30 cellular contexts compared by ENCODE assay signal in the genomic region with DNA sequence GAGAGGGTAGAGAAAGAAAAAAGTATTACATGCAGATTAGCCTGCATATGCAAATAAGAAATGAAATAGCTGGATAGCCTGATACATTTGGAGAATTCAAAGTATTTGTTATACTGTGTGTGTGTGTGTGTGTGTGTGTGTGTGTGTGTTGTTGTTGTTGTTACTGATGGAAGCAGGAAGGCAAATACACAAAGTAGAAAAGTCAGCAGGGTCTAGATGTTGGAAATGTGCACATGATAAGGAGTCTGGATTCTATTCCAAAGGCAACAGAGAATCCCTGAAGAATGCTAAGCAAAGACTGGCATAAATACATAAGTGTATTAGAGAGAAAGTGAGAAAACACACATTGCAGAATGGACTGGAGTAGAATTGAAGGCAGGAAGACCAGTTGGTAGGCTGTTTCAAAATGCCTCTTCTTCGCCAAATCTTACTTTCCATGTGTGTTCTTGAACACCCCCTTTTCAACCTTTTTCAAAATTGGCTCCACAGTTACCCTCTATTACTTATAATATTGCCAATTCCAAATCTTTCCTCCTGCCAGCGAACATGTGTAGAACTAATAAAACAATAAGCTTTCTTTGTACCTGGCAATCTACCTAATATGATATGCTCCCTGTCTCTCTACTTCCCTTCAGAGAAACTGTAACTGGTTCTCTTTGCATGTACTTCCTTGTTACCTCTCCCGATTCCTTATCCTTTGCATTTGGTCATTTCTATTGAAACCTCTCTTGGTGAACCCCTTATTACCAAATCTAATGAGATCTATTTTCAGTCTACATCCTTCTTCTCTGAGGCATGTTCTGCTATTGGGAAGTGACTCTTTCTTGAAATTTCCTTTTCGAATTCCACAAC. TPM values are rescaled to one million over a fixed set of nuclear protein-coding genes. Genes with fewer than 3 reads are reported as not detected.
DNase-seq lines count a peak whose midpoint lies in the region; ATAC-seq, FAIRE-seq and TF ChIP-seq lines count a peak whose summit lies in the region.
"Had no signal": no experiment of that assay in that cellular context is flagged by ENCODE, and none has a peak within 500 bp of the region (broad histone marks: within the 10 kb centered on the region; RNA-seq: fewer than 3 reads in every experiment).

No MANE protein-coding gene starts in this region.

- no peak overlapping the region; the same call in 1 of the 2 replicates for H4K5ac ChIP-seq in IMR-90 (ENCODE audit: low read depth, low read length)

- peaks cover 8 to 44% of the 10 kb centered on the region in 2 experiments for H3K79me1 ChIP-seq in IMR-90 (ENCODE audit: low read depth in 1 of 2, low read length in 2 of 2)

- no peaks in the 10 kb centered on the region for H3K9me3 Mint-ChIP-seq in astrocyte (ENCODE audit: unreplicated experiment)
- H3K9me3 Mint-ChIP-seq: activated T-cell treated with anti-CD3 and anti-CD28 coated beads, Interleukin-2, amount 50 U/mL, for 72 hours; stimulated activated naive CD8-positive, alpha-beta T cell treated with anti-CD3 and anti-CD28 coated beads, Interleukin-15, amount 100 ng/mL, for 72 hours had no signal

- DNase-seq in IMR-90 (no peak), astrocyte (ENCODE audit: low read depth) (no peak), uterus (no peak), NCI-H1092 treated with DMSO at 0.1 percent for 48 hours (lab: John Stamatoyannopoulos, UW) (no peak), glomerular visceral epithelial cell (ENCODE audit: extremely low spot score) (no peak)
- DNase-seq: activated CD4-positive, alpha-beta T cell treated with anti-CD3 and anti-CD28 coated beads, Interleukin-2, amount 50 U/mL, for 4 hours; activated CD4-positive, CD25-positive, alpha-beta regulatory T cell; activated naive CD4-positive, alpha-beta T cell; activated T-cell treated with anti-CD3 and anti-CD28 coated beads, Interleukin-2, amount 50 U/mL, for 72 hours; adrenal gland; effector CD4-positive, alpha-beta T cell; hippocampal formation; mesenchymal stem cell; naive B cell; NCI-H1694; NCI-H2171 treated with DMSO at 0.1 percent for 48 hours; NCI-H524 treated with DMSO at 0.1 percent for 48 hours; nucleus accumbens; SHP77; stimulated activated CD8-positive, alpha-beta memory T cell treated with anti-CD3 and anti-CD28 coated beads, Interleukin-4, amount 100 ng/mL, for 48 hours; stimulated activated naive CD8-positive, alpha-beta T cell treated with anti-CD3 and anti-CD28 coated beads, Interleukin-15, amount 100 ng/mL, for 72 hours; SW 1271 had no signal

- ATAC-seq in IMR-90 (ENCODE audit: low read depth) (no peak), GM21447 (IDR thresholded peaks at IDR 0.05; ENCODE audit: unreplicated experiment) (no peak)
- ATAC-seq: activated T-cell treated with anti-CD3 and anti-CD28 coated beads, Interleukin-2, amount 50 U/mL, for 72 hours; HCT116; Panc1; stimulated activated naive CD8-positive, alpha-beta T cell treated with anti-CD3 and anti-CD28 coated beads, Interleukin-15, amount 100 ng/mL, for 72 hours had no signal

- peaks cover 8% of the 10 kb centered on the region; the same call in 1 of the 2 replicates for H3K9me1 ChIP-seq in IMR-90 (ENCODE audit: insufficient read depth, low read length)

- H2AK5ac ChIP-seq in IMR-90 (ENCODE audit: low read depth, low read length), result peak overlapping the region; percentile 65; the same call in 1 of the 2 replicates

- TF ChIP-seq CTCF in IMR-90 (conservative IDR thresholded peaks at IDR 0.05; ENCODE audit: low read depth, low read length), result no peak
- TF ChIP-seq CTCF in astrocyte (IDR thresholded peaks at IDR 0.05; ENCODE audit: insufficient read depth, low read depth, low read length), result no peak
- no peak for TF ChIP-seq CTCF in neutrophil (IDR thresholded peaks at IDR 0.05)
- TF ChIP-seq CTCF in uterus (IDR thresholded peaks at IDR 0.05), result no peak

- peak; percentile 20 for FAIRE-seq in astrocyte (lab: Jason Lieb, UNC)
- FAIRE-seq: D721Med, GM18507 had no signal

- CTCF ChIA-PET in IMR-90 (lab: Yijun Ruan, JAX), result interaction anchor here (0.5 kb wide), 1 partner anchor 40 kb away, joined by 5 read pairs; no protein-coding TSS in a partner anchor

- H2BK20ac ChIP-seq in IMR-90 (ENCODE audit: low read depth, low read length), result 0 out of 2 replicates have a peak overlapping the region, but pooled peaks have one; percentile 29

- peak overlapping the region; percentile 13; the same call in 1 of the 2 replicates for H3K14ac ChIP-seq in IMR-90 (replicated peaks; ENCODE audit: low read depth, low read length)

- H2AK9ac ChIP-seq in IMR-90 (replicated peaks; ENCODE audit: low read depth, low read length, poor library complexity), result no peak overlapping the region

- H4K20me1 ChIP-seq in IMR-90 (ENCODE audit: insufficient read depth, low read length) (no peaks in the 10 kb centered on the region), astrocyte (ENCODE audit: insufficient read depth, low read length) (no peaks in the 10 kb centered on the region)

- H2AFZ ChIP-seq in IMR-90 (replicated peaks; ENCODE audit: low read length, poor library complexity) (no peak overlapping the region), astrocyte (ENCODE audit: low read depth, low read length) (no peak overlapping the region)

- no peak for TF ChIP-seq POLR2A in IMR-90 (IDR thresholded peaks at IDR 0.05; ENCODE audit: low read depth, low read length)
- TF ChIP-seq POLR2A in uterus (IDR thresholded peaks at IDR 0.05), result no peak

- no peak overlapping the region for H2BK120ac ChIP-seq in IMR-90 (ENCODE audit: low read depth, low read length)

- H3K27ac Mint-ChIP-seq in astrocyte (ENCODE audit: unreplicated experiment), result no peak overlapping the region
- H3K27ac Mint-ChIP-seq: activated T-cell treated with anti-CD3 and anti-CD28 coated beads, Interleukin-2, amount 50 U/mL, for 72 hours had no signal

- no peak overlapping the region for H3K56ac ChIP-seq in IMR-90 (ENCODE audit: extremely low read depth, insufficient read depth, low read length)

- H3K27me3 ChIP-seq in IMR-90 (ENCODE audit: control insufficient read depth, insufficient read depth, low read length), result no peaks in the 10 kb centered on the region
- no peaks in the 10 kb centered on the region for H3K27me3 ChIP-seq in astrocyte (ENCODE audit: insufficient read depth, low read length)
- H3K27me3 ChIP-seq in neutrophil, result peaks cover 48% of the 10 kb centered on the region
- no peaks in the 10 kb centered on the region for H3K27me3 ChIP-seq in uterus
- H3K27me3 ChIP-seq: adrenal gland had no signal

- H3K36me3 Mint-ChIP-seq in astrocyte (ENCODE audit: low read depth, unreplicated experiment), result no peaks in the 10 kb centered on the region
- H3K36me3 Mint-ChIP-seq: naive B cell had no signal

- no TSS peak for BruUV-seq in IMR-90 (replicated peaks; lab: Mats Ljungman, UMichigan)

- H3K36me3 ChIP-seq in IMR-90 (ENCODE audit: control insufficient read depth, insufficient read depth, low read length), result no peaks in the 10 kb centered on the region; the same call in 1 of the 2 replicates
- H3K36me3 ChIP-seq in astrocyte (ENCODE audit: insufficient read depth, low read length), result no peaks in the 10 kb centered on the region
- no peaks in the 10 kb centered on the region for H3K36me3 ChIP-seq in neutrophil
- no peaks in the 10 kb centered on the region for H3K36me3 ChIP-seq in uterus
- H3K36me3 ChIP-seq: adrenal gland had no signal

- in situ Hi-C loops in IMR-90 (cut with MboI; ENCODE audit: low sequenced_read_pairs), result loop anchor here (5.0 to 25.0 kb wide), 2 partner anchors 83 to 343 kb away; a partner anchor contains a TSS

- H3K4me1 Mint-ChIP-seq in astrocyte (ENCODE audit: low read depth, unreplicated experiment), result peaks cover 29% of the 10 kb centered on the region

- peak overlapping the region; percentile 38 for H2BK5ac ChIP-seq in IMR-90 (ENCODE audit: low read depth, low read length, poor library complexity, severe bottlenecking)

- no peak overlapping the region for H3K4me3 Mint-ChIP-seq in astrocyte (ENCODE audit: unreplicated experiment)
- H3K4me3 Mint-ChIP-seq: activated T-cell treated with anti-CD3 and anti-CD28 coated beads, Interleukin-2, amount 50 U/mL, for 72 hours; naive B cell; stimulated activated naive CD8-positive, alpha-beta T cell treated with anti-CD3 and anti-CD28 coated beads, Interleukin-15, amount 100 ng/mL, for 72 hours had no signal

- no peak overlapping the region; the same call in 1 of the 2 replicates for H4K91ac ChIP-seq in IMR-90 (ENCODE audit: insufficient read depth, low read depth, low read length)

- peak overlapping the region; percentile 39; the same call in 1 of the 2 replicates for H3K23ac ChIP-seq in IMR-90 (ENCODE audit: low read depth, low read length)

- TF ChIP-seq RAD21 in IMR-90 (IDR thresholded peaks at IDR 0.05; ENCODE audit: low read length), result no peak

- peaks cover 7% of the 10 kb centered on the region for H3K4me1 ChIP-seq in IMR-90 (ENCODE audit: control insufficient read depth, insufficient read depth, low read length)
- peaks cover 5% of the 10 kb centered on the region for H3K4me1 ChIP-seq in astrocyte (ENCODE audit: insufficient read depth, low read length)
- peaks cover 30 to 43% of the 10 kb centered on the region in 2 experiments for H3K4me1 ChIP-seq in neutrophil (ENCODE audit: control insufficient read depth in 1 of 2, insufficient read depth in 1 of 2, low read depth in 1 of 2, low read length in 1 of 2)
- H3K4me1 ChIP-seq in uterus, result peaks cover 0 to 8% of the 10 kb centered on the region in 2 donors

- 100% methylated on average over 1 of the region's 4 CpGs; no CpG with 5 or more reads in 1 of the 2 experiments for WGBS in IMR-90 (ENCODE audit: extremely low coverage in 2 of 2, insufficient read length in 1 of 2), 2 experiments

- intact Hi-C loops in IMR-90 (cut with micrococcal nuclease), result no loop called here
- intact Hi-C loops in uterus (cut with DNase I; ENCODE audit: low total_unique reads), result no loop called here

- H3K4ac ChIP-seq in IMR-90 (ENCODE audit: low read depth, low read length), result peak overlapping the region; percentile 31; the same call in 1 of the 2 replicates

- H3K18ac ChIP-seq in IMR-90 (ENCODE audit: low read depth, low read length), result peak overlapping the region; percentile 50; the same call in 1 of the 2 replicates

- no peak overlapping the region for H3K27ac ChIP-seq in IMR-90 (ENCODE audit: insufficient read depth, low read length)
- H3K27ac ChIP-seq in astrocyte (ENCODE audit: low read depth, low read length), result no peak overlapping the region
- peak overlapping the region; percentile 75 for H3K27ac ChIP-seq in neutrophil
- H3K27ac ChIP-seq in uterus, result peak overlapping the region; percentile 81 to 96
- H3K27ac ChIP-seq: adrenal gland, C4-2B, skin epidermis had no signal

- H3K9me3 ChIP-seq in IMR-90 (ENCODE audit: control insufficient read depth, insufficient read depth, low read length), result no peaks in the 10 kb centered on the region
- no peaks in the 10 kb centered on the region for H3K9me3 ChIP-seq in astrocyte (ENCODE audit: insufficient read depth, low read depth, low read length)
- H3K9me3 ChIP-seq in neutrophil, result no peaks in the 10 kb centered on the region
- H3K9me3 ChIP-seq in uterus, result no peaks in the 10 kb centered on the region
- H3K9me3 ChIP-seq: adrenal gland had no signal

- H3K4me2 ChIP-seq in IMR-90 (ENCODE audit: low read depth, low read length) (peak overlapping the region; percentile 39; the same call in 1 of the 2 replicates), astrocyte (ENCODE audit: low read length) (no peak overlapping the region)

- no peaks in the 10 kb centered on the region for H3K27me3 Mint-ChIP-seq in astrocyte (ENCODE audit: low read depth, unreplicated experiment)

- POLR2A ChIA-PET in IMR-90 (lab: Charles Lee; ENCODE audit: unreplicated experiment), result no interaction called here

- no peak overlapping the region for H3K4me3 ChIP-seq in IMR-90 (ENCODE audit: insufficient read depth, low read depth, low read length)
- H3K4me3 ChIP-seq in astrocyte (ENCODE audit: insufficient read depth, low read depth, low read length), result no peak overlapping the region
- no peak overlapping the region for H3K4me3 ChIP-seq in neutrophil (ENCODE audit: low read depth in 1 of 2, low read length in 1 of 2)
- no peak overlapping the region for H3K4me3 ChIP-seq in uterus
- H3K4me3 ChIP-seq: adrenal gland, skin epidermis had no signal

- dilution Hi-C loops in IMR-90 (cut with HindIII; ENCODE audit: low sequenced_read_pairs, unreplicated experiment), result loop anchor here (25.0 kb wide), 1 partner anchor 93 kb away; no protein-coding TSS in a partner anchor

- H3K9ac ChIP-seq in IMR-90 (ENCODE audit: low read depth, low read length) (no peak overlapping the region), astrocyte (ENCODE audit: low read length) (no peak overlapping the region)

- H2BK15ac ChIP-seq in IMR-90 (ENCODE audit: low read depth, low read length), result peak overlapping the region; percentile 25; the same call in 1 of the 3 replicates

- H4K8ac ChIP-seq in IMR-90 (ENCODE audit: low read depth in 2 of 2, low read length in 2 of 2), result no peak overlapping the region

- H3K79me2 ChIP-seq in astrocyte (ENCODE audit: insufficient read depth, low read length), result peaks cover 4% of the 10 kb centered on the region

RNA-seq across cellular contexts. Expression of a gene that starts 6.2 kb away (rescaled TPM):
- total RNA-seq in IMR-90 (2012; rRNA removed) (96.8 and 102 TPM in 2 replicates), astrocyte (6.0 and 6.1 TPM in 2 replicates), uterus (100 to 1,000 TPM in 1 of 4 donors, 10 to 100 TPM in 3; 47.4 to 194 (median 59.2) TPM)
- 28.7 and 31.2 TPM in 2 replicates for polyA plus RNA-seq in IMR-90 (2012; rRNA removed)
- 11.9 and 18.5 TPM in 2 replicates for polyA plus RNA-seq in IMR-90 (2012; cell fraction: cytosol; rRNA removed)
- 9.1 and 28.6 TPM in 2 replicates for polyA plus RNA-seq in IMR-90 (2012; cell fraction: nucleus; rRNA removed; ENCODE audit: low replicate concordance)
- total RNA-seq: activated T-cell treated with anti-CD3 and anti-CD28 coated beads, Interleukin-2, amount 50 U/mL, for 72 hours had no signal

RNA-seq across cellular contexts. Expression of a gene that starts 44.2 kb away (rescaled TPM):
- total RNA-seq in IMR-90 (2012; rRNA removed) (11.3 and 14.4 TPM in 2 replicates), astrocyte (6.5 and 8.6 TPM in 2 replicates), uterus (10 to 100 TPM; 16.4 to 37.7 (median 21.3) TPM)
- polyA plus RNA-seq in IMR-90 (2012; rRNA removed), result 6.8 and 7.2 TPM in 2 replicates
- polyA plus RNA-seq in IMR-90 (2012; cell fraction: cytosol; rRNA removed), result 0.82 and 1.1 TPM in 2 replicates
- polyA plus RNA-seq in IMR-90 (2012; cell fraction: nucleus; rRNA removed; ENCODE audit: low replicate concordance), result 1.3 and 13.2 TPM in 2 replicates

Comparison
In these comparisons a context has a peak if more than half of its experiments do, and no peak if none do; other contexts are left out.
1. H3K27ac ChIP-seq: peak in neutrophil (single experiment) and uterus (2 of 2); none in IMR-90 (single experiment) and astrocyte (single experiment).